Comparison of ENCODE assay signal across 24 cellular contexts in genomic region chr17:8372422-8372821, GRCh38. TPM values are rescaled to one million over a fixed set of nuclear protein-coding genes. Genes with fewer than 3 reads are reported as not detected.
"Had no signal": no experiment of that assay in that cellular context is flagged by ENCODE, and none has a peak within 500 bp of the region (broad histone marks: within the 10 kb centered on the region; RNA-seq: fewer than 3 reads in every experiment).

No MANE protein-coding gene starts in this region.

- DNase-seq: activated CD4-positive, alpha-beta memory T cell treated with anti-CD3 and anti-CD28 coated beads, Interleukin-2, amount 10 ng/mL, durations not matched to agents 7 days and 5 days; activated CD4-positive, alpha-beta T cell treated with anti-CD3 and anti-CD28 coated beads for 48 hours; activated CD4-positive, CD25-positive, alpha-beta regulatory T cell; activated effector memory CD4-positive, alpha-beta T cell treated with anti-CD3 and anti-CD28 coated beads, Interleukin-2, amount 50 U/mL, for 16 hours; activated naive CD4-positive, alpha-beta T cell treated with anti-CD3 and anti-CD28 coated beads, Interleukin-2, amount 50 U/mL, for 16 hours; activated T-cell treated with anti-CD3 and anti-CD28 coated beads, Interleukin-2, amount 50 U/mL, for 24 hours; aorta; brain microvascular endothelial cell; effector CD4-positive, alpha-beta T cell; left colon; lower lobe of right lung; midbrain; SK-N-SH; stimulated activated CD4-positive, alpha-beta T cell treated with anti-CD3 and anti-CD28 coated beads, Interleukin-4, amount 100 ng/mL, for 1 hour; T-cell had no signal

- ATAC-seq: left colon; lower lobe of right lung; sciatic nerve; stimulated activated effector memory CD8-positive, alpha-beta T cell treated with anti-CD3 and anti-CD28 coated beads, Interleukin-12 subunit alpha, Interleukin-12 subunit beta, amount 100 ng/mL, for 72 hours; T-cell had no signal

- H3K27ac Mint-ChIP-seq: activated CD4-positive, alpha-beta memory T cell treated with anti-CD3 and anti-CD28 coated beads, Interleukin-2, amount 10 ng/mL, durations not matched to agents 7 days and 5 days; activated T-cell treated with anti-CD3 and anti-CD28 coated beads, Interleukin-2, amount 50 U/mL, for 24 hours; neural progenitor cell; stimulated activated effector memory CD8-positive, alpha-beta T cell treated with anti-CD3 and anti-CD28 coated beads, Interleukin-12 subunit alpha, Interleukin-12 subunit beta, amount 100 ng/mL, for 72 hours; T-cell had no signal

- H3K4me1 ChIP-seq: neural progenitor cell had no signal

- H2AFZ ChIP-seq: neural progenitor cell had no signal

- H3K4me3 ChIP-seq: esophagus muscularis mucosa, lower lobe of right lung, neural progenitor cell, smooth muscle cell, thyroid gland, vagina had no signal

- H3K27me3 Mint-ChIP-seq: activated CD4-positive, alpha-beta memory T cell treated with anti-CD3 and anti-CD28 coated beads, Interleukin-2, amount 10 ng/mL, durations not matched to agents 7 days and 5 days; activated T-cell treated with anti-CD3 and anti-CD28 coated beads, Interleukin-2, amount 50 U/mL, for 24 hours; T-cell had no signal

- H3K9ac ChIP-seq: neural progenitor cell, SK-N-SH had no signal

- H3K27ac ChIP-seq: brain microvascular endothelial cell, lower lobe of right lung, neural progenitor cell, thyroid gland, vagina had no signal

- H3K9me3 ChIP-seq: esophagus muscularis mucosa, lower lobe of right lung, SK-N-SH, thyroid gland, vagina had no signal

- H3K4me3 Mint-ChIP-seq: activated CD4-positive, alpha-beta memory T cell treated with anti-CD3 and anti-CD28 coated beads, Interleukin-2, amount 10 ng/mL, durations not matched to agents 7 days and 5 days; activated T-cell treated with anti-CD3 and anti-CD28 coated beads, Interleukin-2, amount 50 U/mL, for 24 hours; neural progenitor cell; stimulated activated effector memory CD8-positive, alpha-beta T cell treated with anti-CD3 and anti-CD28 coated beads, Interleukin-12 subunit alpha, Interleukin-12 subunit beta, amount 100 ng/mL, for 72 hours; T-cell had no signal

- H3K4me2 ChIP-seq: neural progenitor cell, SK-N-SH, smooth muscle cell had no signal

- H3K27me3 ChIP-seq: brain microvascular endothelial cell, esophagus muscularis mucosa, neural progenitor cell, thyroid gland, vagina had no signal

- H3K9me3 Mint-ChIP-seq: activated CD4-positive, alpha-beta memory T cell treated with anti-CD3 and anti-CD28 coated beads, Interleukin-2, amount 10 ng/mL, durations not matched to agents 7 days and 5 days; activated T-cell treated with anti-CD3 and anti-CD28 coated beads, Interleukin-2, amount 50 U/mL, for 24 hours; neural progenitor cell; stimulated activated effector memory CD8-positive, alpha-beta T cell treated with anti-CD3 and anti-CD28 coated beads, Interleukin-12 subunit alpha, Interleukin-12 subunit beta, amount 100 ng/mL, for 72 hours; T-cell had no signal

RNA-seq across cellular contexts. Expression of gene RNF222, which starts 25.2 kb away (rescaled TPM):
- total RNA-seq: aorta, left colon, lower lobe of right lung, osteoblast, sciatic nerve, subcutaneous adipose tissue, thyroid gland had no signal
- polyA plus RNA-seq: aorta, SK-N-SH had no signal

RNA-seq across cellular contexts. Expression of gene ODF4, which starts 32.8 kb away (rescaled TPM):
- total RNA-seq: activated CD4-positive, alpha-beta memory T cell treated with anti-CD3 and anti-CD28 coated beads, Interleukin-2, amount 10 ng/mL, durations not matched to agents 7 days and 5 days; aorta; esophagus muscularis mucosa; left colon; lower lobe of right lung; osteoblast; sciatic nerve; smooth muscle cell; subcutaneous adipose tissue; T-cell; thyroid gland; vagina had no signal
- polyA plus RNA-seq: aorta, SK-N-SH, smooth muscle cell had no signal
